ENCODE assay signal across 14 cellular contexts in genomic region chr3:172537521-172538158, GRCh38. TPM values are rescaled to one million over a fixed set of nuclear protein-coding genes. Genes with fewer than 3 reads are reported as not detected.
DNase-seq lines count a peak whose midpoint lies in the region; ATAC-seq, FAIRE-seq and TF ChIP-seq lines count a peak whose summit lies in the region.
"Had no signal": no experiment of that assay in that cellular context is flagged by ENCODE, and none has a peak within 500 bp of the region (broad histone marks: within the 10 kb centered on the region; RNA-seq: fewer than 3 reads in every experiment).

No MANE protein-coding gene starts in this region.

- intact Hi-C loops in CD4-positive, alpha-beta T cell (cut with DNase I, micrococcal nuclease): no loop called here
- intact Hi-C loops in K562 (cut with micrococcal nuclease): no loop called here

- peaks cover 5 to 6% of the 10 kb centered on the region in 2 experiments; a peak in 3 of 5 replicates for H3K4me1 ChIP-seq in K562 (replicated peaks in 1 of 2; ENCODE audit: control insufficient read depth in 2 of 2, insufficient read depth in 2 of 2, low read length in 2 of 2)
- H3K4me1 ChIP-seq in SJCRH30: no peaks in the 10 kb centered on the region

- H3K9me3 Mint-ChIP-seq in CD4-positive, alpha-beta T cell: peaks cover 3% of the 10 kb centered on the region
- peaks cover 0 to 6% (median 0%) of the 10 kb centered on the region in 9 donors for H3K9me3 Mint-ChIP-seq in naive thymus-derived CD8-positive, alpha-beta T cell

- no peaks in the 10 kb centered on the region for H3K27me3 ChIP-seq in CD4-positive, alpha-beta T cell (ENCODE audit: control insufficient read depth, insufficient read depth, low read length)
- H3K27me3 ChIP-seq in K562 (ENCODE audit: control insufficient read depth in 2 of 2, insufficient read depth in 2 of 2, low read length in 2 of 2) (no peaks in the 10 kb centered on the region), SJCRH30 (no peaks in the 10 kb centered on the region)
- H3K27me3 ChIP-seq: BLaER1 treated with 17β-estradiol and CSF1 and Interleukin-3, amounts not matched to agents 10 nM and 100 nM; ovary had no signal

- 30% methylated on average over 3 of the region's 3 CpGs for WGBS in K562 (ENCODE audit: insufficient coverage, low coverage, missing lambda C conversion rate)

- H3K4me2 ChIP-seq in K562 (ENCODE audit: insufficient read depth, low read length): no peak overlapping the region
- H3K4me2 ChIP-seq: KMS-11 had no signal

- POLR2A ChIA-PET in CD4-positive, alpha-beta T cell (lab: Charles Lee): interaction anchor here (1.0 to 1.8 kb wide), 4 partner anchors 9 to 58 kb away, joined by 3 to 6 read pairs (median 4); no protein-coding TSS in a partner anchor
- POLR2A ChIA-PET in K562 (lab: Yijun Ruan, JAX): no interaction called here
- POLR2A ChIA-PET in naive thymus-derived CD8-positive, alpha-beta T cell (lab: Charles Lee): no interaction called here

- ATAC-seq in CD4-positive, alpha-beta T cell (ENCODE audit: poor library complexity): no peak
- ATAC-seq in HG02610 (IDR thresholded peaks at IDR 0.05; ENCODE audit: unreplicated experiment) (peak; percentile 46), K562 (no peak), GM19455 (IDR thresholded peaks at IDR 0.05; ENCODE audit: unreplicated experiment) (no peak)
- no peak for ATAC-seq in naive thymus-derived CD8-positive, alpha-beta T cell

- no peak for DNase-seq in CD4-positive, alpha-beta T cell
- DNase-seq in K562 (ENCODE audit: extremely low read depth in 1 of 4, low spot score in 3 of 4) (no peak), HUDEP-2 (lab: John Stamatoyannopoulos, UW; ENCODE audit: unreplicated experiment in 76 of 76) (no peak), SJCRH30 (no peak)
- DNase-seq in naive thymus-derived CD8-positive, alpha-beta T cell: no peak
- DNase-seq: activated effector memory CD4-positive, alpha-beta T cell treated with anti-CD3 and anti-CD28 coated beads, Interleukin-2, amount 50 U/mL, for 16 hours; NCI-H1436 treated with DMSO at 0.1 percent for 48 hours; ovary; stimulated activated CD4-positive, alpha-beta T cell treated with anti-CD3 and anti-CD28 coated beads, Interleukin-12 subunit alpha, Interleukin-12 subunit beta, amount 100 ng/mL, for 4 hours had no signal

- TF ChIP-seq RAD21 in K562 (CRISPR knock-in tag; conservative IDR thresholded peaks at IDR 0.05 in 1 of 2, IDR thresholded peaks at IDR 0.05 in 1 of 2): no peak

- no peak for TF ChIP-seq EP300 in K562 (IDR thresholded peaks at IDR 0.05; ENCODE audit: low read length)

- H3K4me3 Mint-ChIP-seq in CD4-positive, alpha-beta T cell: no peak overlapping the region
- peak overlapping the region in 3 of 10 donors; percentile 7 to 15 (median 14) for H3K4me3 Mint-ChIP-seq in naive thymus-derived CD8-positive, alpha-beta T cell

- H3K27me3 Mint-ChIP-seq in CD4-positive, alpha-beta T cell: no peaks in the 10 kb centered on the region
- no peaks in the 10 kb centered on the region for H3K27me3 Mint-ChIP-seq in naive thymus-derived CD8-positive, alpha-beta T cell

- CTCF ChIA-PET in CD4-positive, alpha-beta T cell (lab: Charles Lee): no interaction called here
- CTCF ChIA-PET in K562 (lab: Yijun Ruan, JAX; ENCODE audit: low intra/inter-chr PET ratio): no interaction called here

- H3K27ac ChIP-seq in CD4-positive, alpha-beta T cell (ENCODE audit: low read depth, low read length): peak overlapping the region; percentile 44
- H3K27ac ChIP-seq in K562 (ENCODE audit: extremely low read depth, low read depth, low read length) (no peak overlapping the region; the same call in 2 of the 3 replicates), SJCRH30 (no peak overlapping the region)
- H3K27ac ChIP-seq: KMS-11, ovary had no signal

- no peaks in the 10 kb centered on the region for H3K36me3 Mint-ChIP-seq in CD4-positive, alpha-beta T cell (ENCODE audit: low read depth)
- H3K36me3 Mint-ChIP-seq in naive thymus-derived CD8-positive, alpha-beta T cell: no peaks in the 10 kb centered on the region

- in situ Hi-C loops in K562 (cut with MboI): no loop called here

- H2AFZ ChIP-seq in K562 (ENCODE audit: low read depth, low read length): no peak overlapping the region

- no peak for FAIRE-seq in K562 (lab: Jason Lieb, UNC)
- FAIRE-seq: endometrium had no signal

- peaks cover 4% of the 10 kb centered on the region for H3K9me3 ChIP-seq in CD4-positive, alpha-beta T cell (ENCODE audit: control insufficient read depth, low read length)
- H3K9me3 ChIP-seq in K562 (replicated peaks; ENCODE audit: control insufficient read depth, insufficient read depth, low read depth, low read length) (no peaks in the 10 kb centered on the region), SJCRH30 (replicated peaks) (no peaks in the 10 kb centered on the region)
- H3K9me3 ChIP-seq: ovary had no signal

- H3K9me1 ChIP-seq in K562 (ENCODE audit: control insufficient read depth, insufficient read depth, low read length): no peaks in the 10 kb centered on the region

- H3K4me1 Mint-ChIP-seq in CD4-positive, alpha-beta T cell (ENCODE audit: low read depth): peaks cover 40% of the 10 kb centered on the region
- peaks cover 6 to 27% (median 24%) of the 10 kb centered on the region in 4 donors for H3K4me1 Mint-ChIP-seq in naive thymus-derived CD8-positive, alpha-beta T cell

- H4K20me1 ChIP-seq in K562 (replicated peaks; ENCODE audit: control insufficient read depth, insufficient read depth, low read length): no peaks in the 10 kb centered on the region
- H4K20me1 ChIP-seq: BLaER1 treated with 17β-estradiol and CSF1 and Interleukin-3, amounts not matched to agents 10 nM and 100 nM had no signal

- H3K9ac ChIP-seq in K562 (ENCODE audit: insufficient read depth in 1 of 2, low read depth in 2 of 2, low read length in 2 of 2): no peak overlapping the region
- H3K9ac ChIP-seq: KMS-11 had no signal

- no TSS peak for BruUV-seq in K562 (replicated peaks; lab: Mats Ljungman, UMichigan)

- H3K4me3 ChIP-seq in K562 (no peak overlapping the region), SJCRH30 (no peak overlapping the region)
- H3K4me3 ChIP-seq: BLaER1 treated with 17β-estradiol and CSF1 and Interleukin-3, amounts not matched to agents 10 nM and 100 nM; ovary had no signal

- H3K79me2 ChIP-seq in K562 (ENCODE audit: control insufficient read depth, insufficient read depth, low read length): no peaks in the 10 kb centered on the region

- H3K27ac Mint-ChIP-seq in CD4-positive, alpha-beta T cell: peak overlapping the region; percentile 68
- H3K27ac Mint-ChIP-seq in naive thymus-derived CD8-positive, alpha-beta T cell: peak overlapping the region in 6 of 10 donors; percentile 11 to 84 (median 42)

- no peaks in the 10 kb centered on the region for H3K36me3 ChIP-seq in K562 (ENCODE audit: control insufficient read depth, insufficient read depth, low read length)
- no peaks in the 10 kb centered on the region for H3K36me3 ChIP-seq in SJCRH30
- H3K36me3 ChIP-seq: BLaER1 treated with 17β-estradiol and CSF1 and Interleukin-3, amounts not matched to agents 10 nM and 100 nM; ovary had no signal

- no peak for TF ChIP-seq POLR2A in K562 (conservative IDR thresholded peaks at IDR 0.05)

- no peak for TF ChIP-seq CTCF in CD4-positive, alpha-beta T cell (IDR thresholded peaks at IDR 0.05)
- TF ChIP-seq CTCF in K562 (IDR thresholded peaks at IDR 0.05 in 2 of 3, conservative IDR thresholded peaks at IDR 0.05 in 1 of 3; ENCODE audit: insufficient read depth in 2 of 3, low read depth in 1 of 3, low read length in 3 of 3): no peak

RNA-seq across cellular contexts. Expression of gene TNFSF10, which starts 14.4 kb away (rescaled TPM):
- 1 to 10 TPM; 9.2 to 9.5 TPM for total RNA-seq in CD4-positive, alpha-beta T cell
- total RNA-seq in K562 (2011; cell fraction: chromatin; rRNA removed; ENCODE audit: low replicate concordance): not detected in 2 replicates
- total RNA-seq in K562 (2011; cell fraction: nucleolus; rRNA removed): 0.53 TPM in 1 of 2 replicates, not detected in the other
- not detected in 2 replicates for total RNA-seq in K562 (2011; cell fraction: nucleoplasm; rRNA removed)
- 0.33 TPM in 1 of 2 replicates, not detected in the other for total RNA-seq in K562 (2014; rRNA removed)
- total RNA-seq in K562 (2014; rRNA removed; fragmentation: Illumina TruSeq; extraction: Trizol): 0.33 and 0.35 TPM in 2 replicates
- total RNA-seq in K562 (2015; rRNA removed; fragmentation: Illumina TruSeq; extraction: Trizol): 1.3 and 1.4 TPM in 2 replicates
- total RNA-seq in K562 (2021): 0.13 and 0.36 TPM in 2 replicates
- polyA plus RNA-seq in K562 (2011; rRNA removed): 0.05 and 0.07 TPM in 2 replicates
- not detected in 2 replicates for polyA plus RNA-seq in K562 (2011; cell fraction: cytosol; rRNA removed)
- polyA plus RNA-seq in K562 (2011; cell fraction: nucleus; rRNA removed): not detected in 2 replicates
- polyA plus RNA-seq in K562 (2012): 1.7 and 3.8 TPM in 2 replicates
- 0.39 and 0.43 TPM in 2 replicates for polyA plus RNA-seq in K562 (2014; fragmentation: Illumina TruSeq; extraction: Trizol)
- under 1 TPM; 0.21 TPM for polyA plus RNA-seq in K562 (2014; fragmentation: Nextera tagmentation; extraction: Ambion mirVana)
- 0.19 and 0.52 TPM in 2 replicates for polyA plus RNA-seq in K562 (2014; rRNA removed)
- polyA minus RNA-seq in K562 (2011; rRNA and poly(A)+ RNA removed): not detected in 2 replicates
- polyA minus RNA-seq in K562 (2011; cell fraction: cytosol; rRNA and poly(A)+ RNA removed): not detected in 2 replicates
- polyA minus RNA-seq in K562 (2011; cell fraction: nucleus; rRNA and poly(A)+ RNA removed): not detected in 2 replicates
- 10 to 100 TPM in 1 of 2 experiments, 1 to 10 TPM in 1; 9.3 to 10.9 TPM for total RNA-seq in naive thymus-derived CD8-positive, alpha-beta T cell
- polyA plus RNA-seq in naive thymus-derived CD8-positive, alpha-beta T cell: 10 to 100 TPM; 11.8 to 16.1 (median 14.5) TPM
- not detected in 2 replicates for total RNA-seq in SJCRH30 (2014; rRNA removed; shearing (Covaris generic))

Comparison
In these comparisons a context has a peak if more than half of its experiments do, and no peak if none do; other contexts are left out.
1. RNA of gene TNFSF10, which starts 14.4 kb away (total RNA-seq): 9.3 to 10.9 TPM in naive thymus-derived CD8-positive, alpha-beta T cell and 9.2 to 9.5 TPM in CD4-positive, alpha-beta T cell; 0.13 to 1.4 TPM in K562 and not detected in SJCRH30; every median in the first group is over 4 times any median in the second.